Comparison of ENCODE assay signal across 15 cellular contexts in the genomic region with DNA sequence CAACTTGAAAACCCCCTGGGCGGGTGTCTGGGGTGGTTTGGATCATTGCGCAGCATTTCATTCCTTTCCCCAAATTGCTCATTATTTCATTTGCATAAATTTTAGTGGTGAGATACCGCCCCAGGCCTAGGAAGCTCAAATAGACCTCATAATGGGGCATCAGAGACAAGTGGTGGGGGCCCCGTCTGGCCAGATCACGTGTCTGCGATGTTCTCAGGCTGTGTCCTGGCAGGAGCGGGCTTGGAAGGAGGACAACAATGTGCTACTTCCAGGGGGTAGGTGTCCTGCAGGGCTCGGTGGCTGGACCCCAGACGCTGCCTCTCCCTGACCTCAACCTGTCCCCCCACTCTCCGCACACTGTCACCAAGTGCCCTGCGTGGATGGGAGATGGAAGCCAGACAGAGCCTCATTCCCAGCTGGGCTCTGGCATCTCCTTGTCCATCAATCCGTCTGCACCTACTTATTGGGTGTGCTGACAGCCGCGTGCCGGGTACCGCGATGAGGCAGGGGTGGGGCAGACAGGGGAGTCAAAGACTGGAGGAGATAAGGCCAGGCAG.
DNase-seq lines count a peak whose midpoint lies in the region; ATAC-seq and TF ChIP-seq lines count a peak whose summit lies in the region.
"Had no signal": no experiment of that assay in that cellular context is flagged by ENCODE, and none has a peak within 500 bp of the region (broad histone marks: within the 10 kb centered on the region; RNA-seq: fewer than 3 reads in every experiment).

No MANE protein-coding gene starts in this region.

- peaks cover 0 to 11% (median 0%) of the 10 kb centered on the region in 9 donors for H3K4me1 ChIP-seq in heart right ventricle
- no peaks in the 10 kb centered on the region for H3K4me1 ChIP-seq in osteoblast (ENCODE audit: insufficient read depth, low read length)

- H3K27ac ChIP-seq in heart right ventricle (no peak overlapping the region), osteoblast (ENCODE audit: low read depth, low read length) (no peak overlapping the region)

- H3K36me3 ChIP-seq in heart right ventricle (no peaks in the 10 kb centered on the region), osteoblast (ENCODE audit: insufficient read depth, low read length) (no peaks in the 10 kb centered on the region)

- WGBS in heart right ventricle, 2 donors = 41 to 42% methylated on average over 17 of the region's 17 CpGs

- H3K9me3 ChIP-seq in heart right ventricle = no peaks in the 10 kb centered on the region
- H3K9me3 ChIP-seq in osteoblast (ENCODE audit: low read depth, low read length) = no peaks in the 10 kb centered on the region

- intact Hi-C loops in heart right ventricle (cut with DNase I) = loop anchor here in 2 of 10 donors (1.0 to 10.0 kb wide), 2 partner anchors 34 to 63 kb away; no protein-coding TSS in a partner anchor

- DNase-seq in ELF-1 (ENCODE audit: low read depth, low spot score) (peak; percentile 50), RPMI7951 (ENCODE audit: low read depth) (peak; percentile 40), heart right ventricle (peak; percentile 62 to 75), osteoblast (ENCODE audit: insufficient read length, low spot score, missing footprints) (peak; percentile 30), mucosa of gallbladder (ENCODE audit: low spot score) (no peak)
- DNase-seq: Calu3; CD4-positive, CD25-positive, alpha-beta regulatory T cell; DMS79 treated with DMSO at 0.1 percent for 48 hours; GDM1; IMR-90; NCI-H1417 treated with DMSO at 0.1 percent for 48 hours; NCI-H2081; NCI-H510A treated with DMSO at 0.1 percent for 48 hours had no signal

- no peaks in the 10 kb centered on the region for H3K79me2 ChIP-seq in osteoblast (ENCODE audit: insufficient read depth, low read length)

- H3K27me3 ChIP-seq in heart right ventricle = no peaks in the 10 kb centered on the region
- H3K27me3 ChIP-seq in osteoblast (ENCODE audit: insufficient read depth, low read length) = no peaks in the 10 kb centered on the region

- H3K4me2 ChIP-seq in osteoblast (ENCODE audit: insufficient read depth, low read length) = no peak overlapping the region

- H3K4me3 ChIP-seq in heart right ventricle (no peak overlapping the region), osteoblast (ENCODE audit: insufficient read depth, low read length) (no peak overlapping the region)

- ATAC-seq in heart right ventricle (peak; percentile 85 to 94 (median 90)), GM18511 (IDR thresholded peaks at IDR 0.05; ENCODE audit: unreplicated experiment) (no peak), GM21529 (IDR thresholded peaks at IDR 0.05; ENCODE audit: unreplicated experiment) (no peak)

- no peak overlapping the region for H2AFZ ChIP-seq in osteoblast (ENCODE audit: low read length)

- TF ChIP-seq CTCF in heart right ventricle (IDR thresholded peaks at IDR 0.05) (no peak), osteoblast (IDR thresholded peaks at IDR 0.05; ENCODE audit: extremely low read depth, low read depth, low read length) (no peak)

- H4K20me1 ChIP-seq in osteoblast (ENCODE audit: insufficient read depth, low read length) = no peaks in the 10 kb centered on the region

Comparison
In these comparisons a context has a peak if more than half of its experiments do, and no peak if none do; other contexts are left out.
1. ATAC-seq: peak in heart right ventricle (8 of 8); none in GM18511 (single experiment) and GM21529 (single experiment).